In genomic region chr4:150938873-150939499, GRCh38 we compare ENCODE assay signal across 24 cellular contexts.
A peak's percentile ranks its signal among the peaks of the same experiment; 100 is the strongest.
DNase-seq lines count a peak whose midpoint lies in the region; ATAC-seq, FAIRE-seq and TF ChIP-seq lines count a peak whose summit lies in the region.
"Had no signal": no experiment of that assay in that cellular context is flagged by ENCODE, and none has a peak within 500 bp of the region (broad histone marks: within the 10 kb centered on the region; RNA-seq: fewer than 3 reads in every experiment).

No MANE protein-coding gene starts in this region.

- H3K79me2 ChIP-seq in neural progenitor cell (ENCODE audit: low read depth): peaks cover 76% of the 10 kb centered on the region
- H3K79me2 ChIP-seq: parathyroid adenoma had no signal

- H3K27me3 ChIP-seq in endodermal cell (ENCODE audit: control insufficient read depth, insufficient read depth, low read length, poor library complexity, severe bottlenecking) (no peaks in the 10 kb centered on the region), neural progenitor cell (no peaks in the 10 kb centered on the region)
- H3K27me3 ChIP-seq: colonic mucosa, heart left ventricle, right lobe of liver had no signal

- CTCF ChIA-PET in activated CD4-positive, alpha-beta memory T cell treated with anti-CD3 and anti-CD28 coated beads, Interleukin-2, amount 10 ng/mL, durations not matched to agents 7 days and 5 days (lab: Charles Lee): no interaction called here

- WGBS in endodermal cell (ENCODE audit: insufficient coverage in 1 of 2, insufficient read length in 1 of 2), 2 experiments: 100% methylated on average over 1 of the region's 1 CpG

- peak; percentile 57 for FAIRE-seq in GM12891 (lab: Jason Lieb, UNC)
- FAIRE-seq: endometrium, GM18507 had no signal

- peaks cover 13% of the 10 kb centered on the region for H3F3A ChIP-seq in neural progenitor cell (ENCODE audit: low read depth)

- H3K4me1 ChIP-seq in endodermal cell (ENCODE audit: control insufficient read depth, insufficient read depth, low read length) (no peaks in the 10 kb centered on the region), neural progenitor cell (peaks cover 17% of the 10 kb centered on the region)
- H3K4me1 ChIP-seq: colonic mucosa, parathyroid adenoma had no signal

- H3K4me2 ChIP-seq in neural progenitor cell: peak overlapping the region; percentile 67
- H3K4me2 ChIP-seq: SK-N-SH had no signal

- no peak for TF ChIP-seq POLR2A in GM12891 (IDR thresholded peaks at IDR 0.05; ENCODE audit: low read depth, low read length)

- H3K36me3 ChIP-seq in endodermal cell (ENCODE audit: control insufficient read depth, insufficient read depth, low read length) (no peaks in the 10 kb centered on the region), neural progenitor cell (no peaks in the 10 kb centered on the region)
- H3K36me3 ChIP-seq: colonic mucosa, heart left ventricle, right lobe of liver had no signal

- H3K9ac ChIP-seq in endodermal cell (ENCODE audit: extremely low read depth, low read length, poor library complexity, severe bottlenecking) (no peak overlapping the region), neural progenitor cell (no peak overlapping the region)
- H3K9ac ChIP-seq: parathyroid adenoma, SK-N-SH had no signal

- H3K9me3 Mint-ChIP-seq in endodermal cell (no peaks in the 10 kb centered on the region), neural progenitor cell (no peaks in the 10 kb centered on the region)
- no peaks in the 10 kb centered on the region for H3K9me3 Mint-ChIP-seq in activated CD4-positive, alpha-beta memory T cell treated with anti-CD3 and anti-CD28 coated beads, Interleukin-2, amount 10 ng/mL, durations not matched to agents 7 days and 5 days
- H3K9me3 Mint-ChIP-seq: natural killer cell; T-helper 2 cell treated with Interferon-gamma antibody and Interleukin-4, amounts not matched to agents 5 μg/mL and 100 μg/mL, for 36 hours had no signal

- H3K9me3 ChIP-seq in endodermal cell (ENCODE audit: control insufficient read depth, low read length): no peaks in the 10 kb centered on the region
- H3K9me3 ChIP-seq in neural progenitor cell (ENCODE audit: low read depth): no peaks in the 10 kb centered on the region
- H3K9me3 ChIP-seq: colonic mucosa, heart left ventricle, right lobe of liver, SK-N-SH had no signal

- POLR2A ChIA-PET in activated CD4-positive, alpha-beta memory T cell treated with anti-CD3 and anti-CD28 coated beads, Interleukin-2, amount 10 ng/mL, durations not matched to agents 7 days and 5 days (lab: Charles Lee): no interaction called here

- TF ChIP-seq CTCF in endodermal cell (conservative IDR thresholded peaks at IDR 0.05) (no peak), neural progenitor cell (IDR thresholded peaks at IDR 0.05) (no peak)

- ATAC-seq in HG03457 (IDR thresholded peaks at IDR 0.05; ENCODE audit: unreplicated experiment) (no peak), GM21423 (IDR thresholded peaks at IDR 0.05; ENCODE audit: unreplicated experiment) (no peak)
- ATAC-seq: heart left ventricle, left lobe of liver, right lobe of liver had no signal

- peak overlapping the region; percentile 1 for H3K27ac Mint-ChIP-seq in endodermal cell
- no peak overlapping the region for H3K27ac Mint-ChIP-seq in neural progenitor cell
- no peak overlapping the region for H3K27ac Mint-ChIP-seq in activated CD4-positive, alpha-beta memory T cell treated with anti-CD3 and anti-CD28 coated beads, Interleukin-2, amount 10 ng/mL, durations not matched to agents 7 days and 5 days
- H3K27ac Mint-ChIP-seq: T-helper 2 cell treated with Interferon-gamma antibody and Interleukin-4, amounts not matched to agents 5 μg/mL and 100 μg/mL, for 36 hours had no signal

- DNase-seq in GM12891 (ENCODE audit: insufficient read length, low spot score): no peak
- DNase-seq in NCI-H524 (lab: John Stamatoyannopoulos, UW): peak; percentile 20 to 73
- DNase-seq in endodermal cell: no peak
- DNase-seq in neural progenitor cell (ENCODE audit: low spot score): no peak
- DNase-seq in activated CD4-positive, alpha-beta memory T cell treated with anti-CD3 and anti-CD28 coated beads, Interleukin-2, amount 10 ng/mL, durations not matched to agents 7 days and 5 days: no peak
- DNase-seq: activated CD4-positive, alpha-beta T cell treated with anti-CD3 and anti-CD28 coated beads, Interleukin-2, amount 50 U/mL, for 48 hours; activated naive CD4-positive, alpha-beta T cell; C1 segment of cervical spinal cord; colonic mucosa; heart left ventricle; Karpas-422; natural killer cell; NCI-H187 treated with DMSO at 0.1 percent for 48 hours; NCI-H226; right lobe of liver; SK-N-SH had no signal

- H3K36me3 Mint-ChIP-seq in endodermal cell (ENCODE audit: low read depth): peaks cover 3% of the 10 kb centered on the region
- H3K36me3 Mint-ChIP-seq in neural progenitor cell: no peaks in the 10 kb centered on the region
- H3K36me3 Mint-ChIP-seq in activated CD4-positive, alpha-beta memory T cell treated with anti-CD3 and anti-CD28 coated beads, Interleukin-2, amount 10 ng/mL, durations not matched to agents 7 days and 5 days (ENCODE audit: low read depth): peaks cover 4% of the 10 kb centered on the region
- H3K36me3 Mint-ChIP-seq: natural killer cell had no signal

- H3K4me3 ChIP-seq in endodermal cell (ENCODE audit: low read length) (no peak overlapping the region), neural progenitor cell (peak overlapping the region; percentile 24)
- H3K4me3 ChIP-seq: colonic mucosa, heart left ventricle, right lobe of liver had no signal

- H3K27me3 Mint-ChIP-seq in endodermal cell (ENCODE audit: insufficient read depth): no peaks in the 10 kb centered on the region
- H3K27me3 Mint-ChIP-seq in neural progenitor cell (ENCODE audit: insufficient read depth, low read depth): no peaks in the 10 kb centered on the region
- H3K27me3 Mint-ChIP-seq in activated CD4-positive, alpha-beta memory T cell treated with anti-CD3 and anti-CD28 coated beads, Interleukin-2, amount 10 ng/mL, durations not matched to agents 7 days and 5 days: no peaks in the 10 kb centered on the region

- no peak overlapping the region for H3K4me3 Mint-ChIP-seq in endodermal cell
- no peak overlapping the region for H3K4me3 Mint-ChIP-seq in neural progenitor cell
- no peak overlapping the region for H3K4me3 Mint-ChIP-seq in activated CD4-positive, alpha-beta memory T cell treated with anti-CD3 and anti-CD28 coated beads, Interleukin-2, amount 10 ng/mL, durations not matched to agents 7 days and 5 days
- H3K4me3 Mint-ChIP-seq: natural killer cell; T-helper 2 cell treated with Interferon-gamma antibody and Interleukin-4, amounts not matched to agents 5 μg/mL and 100 μg/mL, for 36 hours had no signal

- H3K27ac ChIP-seq in endodermal cell (ENCODE audit: low read depth, low read length): no peak overlapping the region
- H3K27ac ChIP-seq in neural progenitor cell: peak overlapping the region; percentile 88
- H3K27ac ChIP-seq: colonic mucosa, heart left ventricle, parathyroid adenoma, right lobe of liver, RWPE1 had no signal

- H3K4me1 Mint-ChIP-seq in endodermal cell: peaks cover 11% of the 10 kb centered on the region
- H3K4me1 Mint-ChIP-seq in neural progenitor cell: peaks cover 12% of the 10 kb centered on the region
- H3K4me1 Mint-ChIP-seq in activated CD4-positive, alpha-beta memory T cell treated with anti-CD3 and anti-CD28 coated beads, Interleukin-2, amount 10 ng/mL, durations not matched to agents 7 days and 5 days: peaks cover 20% of the 10 kb centered on the region

- H4K20me1 ChIP-seq in neural progenitor cell (ENCODE audit: low read depth): no peaks in the 10 kb centered on the region

- H2AFZ ChIP-seq in neural progenitor cell (replicated peaks): no peak overlapping the region
- H2AFZ ChIP-seq: parathyroid adenoma had no signal

TF ChIP-seq in GM12891, 5 proteins besides CTCF, POLR2A, EP300 and RAD21:
- TF ChIP-seq TAF1 (IDR thresholded peaks at IDR 0.05; ENCODE audit: low read depth, low read length): no peak
- no peak for TF ChIP-seq POU2F2 (IDR thresholded peaks at IDR 0.05; ENCODE audit: low read depth, low read length)
TF ChIP-seq in GM12891: peak in this region for 0.

Comparison
In these comparisons a context has a peak if more than half of its experiments do, and no peak if none do; other contexts are left out.
1. DNase-seq: peak in NCI-H524 (2 of 2); none in GM12891 (single experiment), endodermal cell (single experiment), neural progenitor cell (single experiment) and activated CD4-positive, alpha-beta memory T cell treated with anti-CD3 and anti-CD28 coated beads, Interleukin-2, amount 10 ng/mL, durations not matched to agents 7 days and 5 days (single experiment).